8 cellular contexts compared by ENCODE assay signal in genomic region chr4:52658671-52659015, GRCh38. TPM values are rescaled to one million over a fixed set of nuclear protein-coding genes. Genes with fewer than 3 reads are reported as not detected.
DNase-seq lines count a peak whose midpoint lies in the region; ATAC-seq, FAIRE-seq and TF ChIP-seq lines count a peak whose summit lies in the region.

No MANE protein-coding gene starts in this region.

- H3K9me3 ChIP-seq in RWPE2 (ENCODE audit: severe bottlenecking) (no peaks in the 10 kb centered on the region), esophagus squamous epithelium (no peaks in the 10 kb centered on the region), osteoblast (ENCODE audit: low read depth, low read length) (no peaks in the 10 kb centered on the region)

- TF ChIP-seq CTCF in RWPE2 (IDR thresholded peaks at IDR 0.05; ENCODE audit: poor library complexity, severe bottlenecking), result no peak
- TF ChIP-seq CTCF in esophagus squamous epithelium (IDR thresholded peaks at IDR 0.05), result no peak
- TF ChIP-seq CTCF in osteoblast (IDR thresholded peaks at IDR 0.05; ENCODE audit: extremely low read depth, low read depth, low read length), result no peak

- peak overlapping the region; percentile 35 for H3K27ac ChIP-seq in RWPE2 (ENCODE audit: poor library complexity, severe bottlenecking)
- peak overlapping the region; percentile 91 to 98 (median 96) for H3K27ac ChIP-seq in esophagus squamous epithelium
- H3K27ac ChIP-seq in osteoblast (ENCODE audit: low read depth, low read length), result peak overlapping the region; percentile 31

- H2AFZ ChIP-seq in osteoblast (ENCODE audit: low read length), result peak overlapping the region; percentile 92

- H3K4me1 ChIP-seq in RWPE2 (ENCODE audit: insufficient read depth, poor library complexity, severe bottlenecking), result peaks cover 5% of the 10 kb centered on the region
- peaks cover 22 to 62% (median 28%) of the 10 kb centered on the region in 3 donors for H3K4me1 ChIP-seq in esophagus squamous epithelium
- peaks cover 9% of the 10 kb centered on the region for H3K4me1 ChIP-seq in osteoblast (ENCODE audit: insufficient read depth, low read length)

- H4K20me1 ChIP-seq in osteoblast (ENCODE audit: insufficient read depth, low read length), result peaks cover 6% of the 10 kb centered on the region

- H3K27me3 ChIP-seq in H7 (ENCODE audit: control insufficient read depth, insufficient read depth, low read length) (peaks cover 5% of the 10 kb centered on the region), RWPE2 (ENCODE audit: insufficient read depth, poor library complexity, severe bottlenecking) (no peaks in the 10 kb centered on the region), esophagus squamous epithelium (no peaks in the 10 kb centered on the region), osteoblast (ENCODE audit: insufficient read depth, low read length) (no peaks in the 10 kb centered on the region)

- H3K4me2 ChIP-seq in osteoblast (ENCODE audit: insufficient read depth, low read length), result peak overlapping the region; percentile 86

- no peak for FAIRE-seq in urothelium cell line (lab: Jason Lieb, UNC)

- intact Hi-C loops in esophagus squamous epithelium (cut with DNase I), result no loop called here

- peak overlapping the region; percentile 73 for H3K4me3 ChIP-seq in H7 (ENCODE audit: insufficient read depth, low read depth, low read length)
- H3K4me3 ChIP-seq in RWPE2 (ENCODE audit: severe bottlenecking), result peak overlapping the region; percentile 87
- peak overlapping the region; percentile 64 to 93 (median 76) for H3K4me3 ChIP-seq in esophagus squamous epithelium
- H3K4me3 ChIP-seq in osteoblast (ENCODE audit: insufficient read depth, low read length), result peak overlapping the region; percentile 88

- peaks cover 25% of the 10 kb centered on the region for H3K79me2 ChIP-seq in osteoblast (ENCODE audit: insufficient read depth, low read length)

- peak; percentile 15 for DNase-seq in COR-L47 (lab: John Stamatoyannopoulos, UW)
- DNase-seq in H7, result peak; percentile 82
- no peak for DNase-seq in RWPE2 (ENCODE audit: low spot score)
- no peak for DNase-seq in esophagus squamous epithelium (lab: John Stamatoyannopoulos, UW)
- DNase-seq in osteoblast (ENCODE audit: insufficient read length, low spot score, missing footprints), result no peak
- DNase-seq in NCI-H128 (lab: John Stamatoyannopoulos, UW; ENCODE audit: unreplicated experiment), result no peak
- no peak for DNase-seq in urothelium cell line (ENCODE audit: low spot score)
- no peak for DNase-seq in DMS79 (lab: John Stamatoyannopoulos, UW)

- H3K36me3 ChIP-seq in H7 (replicated peaks; ENCODE audit: control insufficient read depth, insufficient read depth, low read length), result no peaks in the 10 kb centered on the region
- H3K36me3 ChIP-seq in RWPE2 (ENCODE audit: low read depth), result peaks cover 6% of the 10 kb centered on the region
- no peaks in the 10 kb centered on the region for H3K36me3 ChIP-seq in esophagus squamous epithelium
- no peaks in the 10 kb centered on the region for H3K36me3 ChIP-seq in osteoblast (ENCODE audit: insufficient read depth, low read length)

- WGBS in esophagus squamous epithelium, 2 donors, result 0 to 1% methylated on average over 3 to 8 of the region's 37 CpGs

- ATAC-seq in RWPE2 (ENCODE audit: low read depth), result no peak

- TF ChIP-seq POLR2A in esophagus squamous epithelium (IDR thresholded peaks at IDR 0.05), result no peak

RNA-seq across cellular contexts. Expression of gene USP46, which starts 0.5 kb away (rescaled TPM):
- total RNA-seq in H7 (2014; rRNA removed; shearing (Covaris generic)), result 21.3 and 29.8 TPM in 2 replicates
- 10 to 100 TPM; 12.0 to 22.1 (median 12.9) TPM for total RNA-seq in esophagus squamous epithelium
- total RNA-seq in osteoblast, result 12.4 and 12.7 TPM in 2 replicates

Comparison
In these comparisons a context has a peak if more than half of its experiments do, and no peak if none do; other contexts are left out.
1. DNase-seq: peak in COR-L47 (single experiment) and H7 (single experiment); none in RWPE2 (single experiment), esophagus squamous epithelium (single experiment), osteoblast (single experiment), NCI-H128 (single experiment), urothelium cell line (single experiment) and DMS79 (single experiment).
2. H3K27ac ChIP-seq: peak in every context shown above with its lines; median percentile 96 in esophagus squamous epithelium; 35 in RWPE2; 31 in osteoblast.
3. Peak in every context shown above with its lines, with median percentiles within 50 percentile points of each other: H3K4me3 ChIP-seq.